In genomic region chr3:142053835-142054234, GRCh38 we compare ENCODE assay signal across 18 cellular contexts.
DNase-seq lines count a peak whose midpoint lies in the region; ATAC-seq, FAIRE-seq and TF ChIP-seq lines count a peak whose summit lies in the region.
"Had no signal": no experiment of that assay in that cellular context is flagged by ENCODE, and none has a peak within 500 bp of the region (broad histone marks: within the 10 kb centered on the region; RNA-seq: fewer than 3 reads in every experiment).

No MANE protein-coding gene starts in this region.

- H4K20me1 ChIP-seq in endothelial cell of umbilical vein (replicated peaks; ENCODE audit: control insufficient read depth, extremely low read depth, insufficient read depth, low read length) = no peaks in the 10 kb centered on the region

- no peaks in the 10 kb centered on the region for H3K27me3 ChIP-seq in endothelial cell of umbilical vein (ENCODE audit: control insufficient read depth in 2 of 2, insufficient read depth in 2 of 2, low read length in 2 of 2)
- no peaks in the 10 kb centered on the region for H3K27me3 ChIP-seq in MG63
- H3K27me3 ChIP-seq: BE2C had no signal

- POLR2A ChIA-PET in endothelial cell of umbilical vein (lab: Charles Lee) = no interaction called here

- BruUV-seq in endothelial cell of umbilical vein (replicated peaks; lab: Mats Ljungman, UMichigan) = no TSS peak

- no peak for DNase-seq in natural killer cell
- no peak for DNase-seq in natural killer cell treated with Interleukin-12 subunit alpha and Interleukin-12 subunit beta and Interleukin-15 and Interleukin-18, amount 100 ng/mL, for 72 hours (ENCODE audit: low spot score)
- DNase-seq in LNCaP clone FGC (ENCODE audit: low read depth) = peak; percentile 35
- DNase-seq in endothelial cell of umbilical vein (ENCODE audit: low read depth, low spot score) = no peak
- no peak for DNase-seq in MG63
- no peak for DNase-seq in GDM1 (lab: John Stamatoyannopoulos, UW)
- DNase-seq in mucosa of descending colon = no peak
- DNase-seq: ACHN; BE2C; C1 segment of cervical spinal cord; CD8-positive, alpha-beta memory T cell; COR-L47; DMS 273 treated with DMSO at 0.1 percent for 48 hours; DMS79; H9 had no signal

- H3K27me3 Mint-ChIP-seq in natural killer cell (ENCODE audit: low read depth in 2 of 2) = no peaks in the 10 kb centered on the region
- H3K27me3 Mint-ChIP-seq in natural killer cell treated with Interleukin-12 subunit alpha and Interleukin-12 subunit beta and Interleukin-15 and Interleukin-18, amount 100 ng/mL, for 72 hours = no peaks in the 10 kb centered on the region
- H3K27me3 Mint-ChIP-seq: CD4-positive, CD25-positive, alpha-beta regulatory T cell; CD8-positive, alpha-beta memory T cell had no signal

- TF ChIP-seq CTCF in natural killer cell (IDR thresholded peaks at IDR 0.05) (no peak), LNCaP clone FGC (IDR thresholded peaks at IDR 0.05; ENCODE audit: control insufficient read depth, extremely low read depth, insufficient read depth) (no peak), endothelial cell of umbilical vein (IDR thresholded peaks at IDR 0.05; ENCODE audit: extremely low read depth in 1 of 2, insufficient read depth in 1 of 2, low read depth in 1 of 2, low read length in 2 of 2) (no peak), mucosa of descending colon (IDR thresholded peaks at IDR 0.05) (no peak)

- no peak for ATAC-seq in natural killer cell
- no peak for ATAC-seq in natural killer cell treated with Interleukin-12 subunit alpha and Interleukin-12 subunit beta and Interleukin-15 and Interleukin-18, amount 100 ng/mL, for 72 hours
- ATAC-seq in mucosa of descending colon = no peak
- ATAC-seq: GM12878 had no signal

- H3K27ac Mint-ChIP-seq in natural killer cell = peak overlapping the region; percentile 6 to 54
- peak overlapping the region in 1 of 2 donors; percentile 73 for H3K27ac Mint-ChIP-seq in natural killer cell treated with Interleukin-12 subunit alpha and Interleukin-12 subunit beta and Interleukin-15 and Interleukin-18, amount 100 ng/mL, for 72 hours
- H3K27ac Mint-ChIP-seq: CD4-positive, CD25-positive, alpha-beta regulatory T cell; CD8-positive, alpha-beta memory T cell; H9 had no signal

- peak overlapping the region; percentile 59 for H3K27ac ChIP-seq in endothelial cell of umbilical vein (ENCODE audit: insufficient read depth, low read depth, low read length)

- H3K4me1 ChIP-seq in endothelial cell of umbilical vein (ENCODE audit: control insufficient read depth, extremely low read depth, insufficient read depth, low read length) (peaks cover 8% of the 10 kb centered on the region), mucosa of descending colon (ENCODE audit: low read depth) (no peaks in the 10 kb centered on the region)
- H3K4me1 ChIP-seq: BE2C had no signal

- H3K36me3 ChIP-seq in endothelial cell of umbilical vein (ENCODE audit: control insufficient read depth in 2 of 2, extremely low read depth in 1 of 2, insufficient read depth in 2 of 2, low read length in 2 of 2) (no peaks in the 10 kb centered on the region), MG63 (no peaks in the 10 kb centered on the region), mucosa of descending colon (ENCODE audit: low read depth) (no peaks in the 10 kb centered on the region)
- H3K36me3 ChIP-seq: BE2C had no signal

- H3K4me3 ChIP-seq in LNCaP clone FGC (ENCODE audit: low read depth, low read length) = no peak overlapping the region
- no peak overlapping the region for H3K4me3 ChIP-seq in endothelial cell of umbilical vein (replicated peaks in 1 of 3; ENCODE audit: insufficient read depth in 1 of 3, low read depth in 1 of 3, low read length in 3 of 3)
- H3K4me3 ChIP-seq in MG63 = no peak overlapping the region
- H3K4me3 ChIP-seq in mucosa of descending colon = no peak overlapping the region
- H3K4me3 ChIP-seq: GM12878 had no signal

- H3K9ac ChIP-seq in endothelial cell of umbilical vein (replicated peaks; ENCODE audit: extremely low read depth, insufficient read depth, low read length) = no peak overlapping the region

- no peaks in the 10 kb centered on the region for H3K79me2 ChIP-seq in endothelial cell of umbilical vein (ENCODE audit: control insufficient read depth, insufficient read depth, low read length)

- H3K9me3 ChIP-seq in endothelial cell of umbilical vein (replicated peaks; ENCODE audit: control insufficient read depth, insufficient read depth, low read length) = no peaks in the 10 kb centered on the region
- H3K9me3 ChIP-seq in MG63 = no peaks in the 10 kb centered on the region
- no peaks in the 10 kb centered on the region for H3K9me3 ChIP-seq in mucosa of descending colon
- H3K9me3 ChIP-seq: BE2C had no signal

- dilution Hi-C loops in endothelial cell of umbilical vein (cut with MboI; ENCODE audit: extremely low pct_ligation_motif_present, low sequenced_read_pairs) = no loop called here

- no peak for TF ChIP-seq POLR2A in endothelial cell of umbilical vein (IDR thresholded peaks at IDR 0.05; ENCODE audit: low read depth, low read length)

- FAIRE-seq in endothelial cell of umbilical vein (lab: Jason Lieb, UNC) = no peak
- FAIRE-seq: GM12878, H1 had no signal

- H3K36me3 Mint-ChIP-seq in natural killer cell = peaks cover 8% of the 10 kb centered on the region
- peaks cover 8% of the 10 kb centered on the region for H3K36me3 Mint-ChIP-seq in natural killer cell treated with Interleukin-12 subunit alpha and Interleukin-12 subunit beta and Interleukin-15 and Interleukin-18, amount 100 ng/mL, for 72 hours

- H3K4me1 Mint-ChIP-seq in natural killer cell = peaks cover 13 to 14% of the 10 kb centered on the region in 2 donors
- peaks cover 8 to 9% of the 10 kb centered on the region in 2 donors for H3K4me1 Mint-ChIP-seq in natural killer cell treated with Interleukin-12 subunit alpha and Interleukin-12 subunit beta and Interleukin-15 and Interleukin-18, amount 100 ng/mL, for 72 hours (ENCODE audit: low read depth in 2 of 2)

- intact Hi-C loops in natural killer cell (cut with micrococcal nuclease) = no loop called here
- intact Hi-C loops in endothelial cell of umbilical vein (cut with micrococcal nuclease) = no loop called here
- intact Hi-C loops in mucosa of descending colon (cut with DNase I, micrococcal nuclease) = no loop called here

- H3K9me1 ChIP-seq in endothelial cell of umbilical vein (replicated peaks; ENCODE audit: control insufficient read depth, extremely low read depth, insufficient read depth, low read length) = no peaks in the 10 kb centered on the region

- H3K9me3 Mint-ChIP-seq in natural killer cell = peaks cover 0 to 3% of the 10 kb centered on the region in 2 donors
- no peaks in the 10 kb centered on the region for H3K9me3 Mint-ChIP-seq in natural killer cell treated with Interleukin-12 subunit alpha and Interleukin-12 subunit beta and Interleukin-15 and Interleukin-18, amount 100 ng/mL, for 72 hours
- H3K9me3 Mint-ChIP-seq: H9 had no signal

- no peak overlapping the region for H3K4me3 Mint-ChIP-seq in natural killer cell
- no peak overlapping the region for H3K4me3 Mint-ChIP-seq in natural killer cell treated with Interleukin-12 subunit alpha and Interleukin-12 subunit beta and Interleukin-15 and Interleukin-18, amount 100 ng/mL, for 72 hours
- H3K4me3 Mint-ChIP-seq: CD4-positive, CD25-positive, alpha-beta regulatory T cell; CD8-positive, alpha-beta memory T cell; H9 had no signal

- H3K4me2 ChIP-seq in endothelial cell of umbilical vein (ENCODE audit: insufficient read depth, low read length) = peak overlapping the region; percentile 63

- CTCF ChIA-PET in endothelial cell of umbilical vein (lab: Charles Lee) = no interaction called here

- H2AFZ ChIP-seq in endothelial cell of umbilical vein (ENCODE audit: low read depth, low read length) = no peak overlapping the region

TF ChIP-seq in endothelial cell of umbilical vein, 7 proteins besides CTCF, POLR2A, EP300 and RAD21:
- no peak for TF ChIP-seq MAX (IDR thresholded peaks at IDR 0.05; ENCODE audit: insufficient read depth, insufficient read length)
- TF ChIP-seq POLR2AphosphoS5 (IDR thresholded peaks at IDR 0.05; ENCODE audit: insufficient read depth, low read depth, low read length) = no peak
- TF ChIP-seq MYC (IDR thresholded peaks at IDR 0.05; ENCODE audit: low read depth, low read length) = no peak
- no peak for TF ChIP-seq FOS (IDR thresholded peaks at IDR 0.05; ENCODE audit: borderline replicate concordance, insufficient read depth, low read length)
- TF ChIP-seq EZH2 (IDR thresholded peaks at IDR 0.05; ENCODE audit: borderline replicate concordance, low read depth, low read length, severe bottlenecking) = no peak
- no peak for TF ChIP-seq JUN (IDR thresholded peaks at IDR 0.05; ENCODE audit: borderline replicate concordance, insufficient read depth, insufficient read length, low read depth)
- no peak for TF ChIP-seq GATA2 (IDR thresholded peaks at IDR 0.05; ENCODE audit: insufficient read depth, insufficient read length, low read depth, low read length)
